ENCODE assay signal across 18 cellular contexts in genomic region chr10:4946349-4946717, GRCh38. TPM values are rescaled to one million over a fixed set of nuclear protein-coding genes. Genes with fewer than 3 reads are reported as not detected.
A peak's percentile ranks its signal among the peaks of the same experiment; 100 is the strongest.
DNase-seq lines count a peak whose midpoint lies in the region; ATAC-seq, FAIRE-seq and TF ChIP-seq lines count a peak whose summit lies in the region.
"Had no signal": no experiment of that assay in that cellular context is flagged by ENCODE, and none has a peak within 500 bp of the region (broad histone marks: within the 10 kb centered on the region; RNA-seq: fewer than 3 reads in every experiment).

No MANE protein-coding gene starts in this region.

- DNase-seq in left ventricle myocardium inferior (no peak), Right ventricle myocardium inferior (ENCODE audit: missing footprints) (no peak), fibroblast of peridontal ligament (ENCODE audit: extremely low read depth) (peak; percentile 31), stomach (no peak), amniotic stem cell (lab: John Stamatoyannopoulos, UW) (no peak), activated gamma-delta T cell (lab: John Stamatoyannopoulos, UW) (no peak), A673 (ENCODE audit: low spot score) (no peak), D721Med (ENCODE audit: insufficient read length, low spot score) (no peak)
- DNase-seq: DMS79, Karpas-422, NCI-H187 treated with DMSO at 0.1 percent for 48 hours, NCI-H2171, NCI-H82, Peyer's patch, SHP77 treated with DMSO at 0.1 percent for 48 hours had no signal

- no peak for TF ChIP-seq EP300 in stomach (IDR thresholded peaks at IDR 0.05)

- H3K27me3 ChIP-seq in left ventricle myocardium inferior (ENCODE audit: low read depth) (no peaks in the 10 kb centered on the region), stomach (no peaks in the 10 kb centered on the region), A673 (replicated peaks; ENCODE audit: insufficient read depth, low read depth, low read length, poor library complexity) (no peaks in the 10 kb centered on the region)
- H3K27me3 ChIP-seq: Peyer's patch had no signal

- no peak for TF ChIP-seq CTCF in left ventricle myocardium inferior (IDR thresholded peaks at IDR 0.05; ENCODE audit: borderline replicate concordance)
- TF ChIP-seq CTCF in stomach (IDR thresholded peaks at IDR 0.05): no peak
- no peak for TF ChIP-seq CTCF in A673 (conservative IDR thresholded peaks at IDR 0.05; ENCODE audit: low read depth, low read length)
- no peak for TF ChIP-seq CTCF in D721Med (IDR thresholded peaks at IDR 0.05; ENCODE audit: insufficient read depth, missing control alignments)

- intact Hi-C loops in left ventricle myocardium inferior (cut with micrococcal nuclease) (no loop called here), Right ventricle myocardium inferior (cut with DNase I) (loop anchor here (5.0 kb wide), 2 partner anchors 79 to 94 kb away; no protein-coding TSS in a partner anchor), stomach (cut with DNase I; ENCODE audit: low total_unique reads) (no loop called here), A673 (cut with micrococcal nuclease; ENCODE audit: unreplicated experiment) (no loop called here)

- BruUV-seq in A673 (replicated peaks; lab: Mats Ljungman, UMichigan): no TSS peak

- H3K4me1 ChIP-seq in left ventricle myocardium inferior: peaks cover 37% of the 10 kb centered on the region
- H3K4me1 ChIP-seq in stomach: peaks cover 34 to 91% (median 61%) of the 10 kb centered on the region in 4 donors
- H3K4me1 ChIP-seq in A673 (ENCODE audit: insufficient read depth, low read length, poor library complexity, severe bottlenecking): peaks cover 8% of the 10 kb centered on the region

- POLR2A ChIA-PET in A673 (lab: Charles Lee; ENCODE audit: low non-redundant PET): no interaction called here

- ATAC-seq in Right ventricle myocardium inferior: no peak
- ATAC-seq: GM12878 had no signal

- CTCF ChIA-PET in A673 (lab: Charles Lee): no interaction called here

- no peak for FAIRE-seq in D721Med (lab: Jason Lieb, UNC)
- FAIRE-seq: GM12878 had no signal

- H3K4me3 ChIP-seq in left ventricle myocardium inferior (no peak overlapping the region), stomach (no peak overlapping the region), A673 (ENCODE audit: low read depth, low read length, poor library complexity, severe bottlenecking) (no peak overlapping the region)
- H3K4me3 ChIP-seq: GM12878, Peyer's patch had no signal

- no peak for TF ChIP-seq POLR2A in stomach (IDR thresholded peaks at IDR 0.05)

- H3K36me3 ChIP-seq in left ventricle myocardium inferior: no peaks in the 10 kb centered on the region
- no peaks in the 10 kb centered on the region for H3K36me3 ChIP-seq in stomach
- H3K36me3 ChIP-seq in A673 (ENCODE audit: insufficient read depth, low read length, poor library complexity, severe bottlenecking): no peaks in the 10 kb centered on the region
- H3K36me3 ChIP-seq: Peyer's patch had no signal

- H3K9me3 ChIP-seq in left ventricle myocardium inferior (replicated peaks) (no peaks in the 10 kb centered on the region), stomach (no peaks in the 10 kb centered on the region), A673 (ENCODE audit: low read depth, low read length, poor library complexity, severe bottlenecking) (no peaks in the 10 kb centered on the region)
- H3K9me3 ChIP-seq: Peyer's patch had no signal

- H3K27ac ChIP-seq in left ventricle myocardium inferior (replicated peaks): peak overlapping the region; percentile 64
- peak overlapping the region in 4 of 5 donors; percentile 82 to 88 (median 86) for H3K27ac ChIP-seq in stomach
- H3K27ac ChIP-seq in A673 (ENCODE audit: low read depth, low read length, poor library complexity, severe bottlenecking): no peak overlapping the region
- H3K27ac ChIP-seq: C4-2B had no signal

RNA-seq across cellular contexts. Expression of gene AKR1C1, which starts 16.9 kb away (rescaled TPM):
- total RNA-seq in left ventricle myocardium inferior (34.1 TPM), Right ventricle myocardium inferior (39.6 TPM), stomach (100 to 1,000 TPM in 1 of 5 donors, 10 to 100 TPM in 4; 17.4 to 227 (median 63.4) TPM), A673 (2021) (9.8 and 10.2 TPM in 2 replicates)
- polyA plus RNA-seq in stomach: 100 to 1,000 TPM; 110 to 378 (median 130) TPM

RNA-seq across cellular contexts. Expression of gene AKR1C2, which starts 57.3 kb away (rescaled TPM):
- total RNA-seq in left ventricle myocardium inferior (17.5 TPM), Right ventricle myocardium inferior (29.7 TPM), stomach (100 to 1,000 TPM in 2 of 5 donors, 10 to 100 TPM in 3; 30.4 to 168 (median 64.8) TPM), A673 (2021) (16.2 and 23.5 TPM in 2 replicates)
- polyA plus RNA-seq in stomach: 100 to 1,000 TPM in 1 of 3 donors, 10 to 100 TPM in 2; 40.0 to 507 (median 61.5) TPM
- total RNA-seq: G401 had no signal
